ENCODE assay signal across 24 cellular contexts in genomic region chr9:135332516-135332915, GRCh38.
"Had no signal": no experiment of that assay in that cellular context is flagged by ENCODE, and none has a peak within 500 bp of the region (broad histone marks: within the 10 kb centered on the region; RNA-seq: fewer than 3 reads in every experiment).

No MANE protein-coding gene starts in this region.

- H3K36me3 Mint-ChIP-seq: activated naive CD4-positive, alpha-beta T cell treated with anti-CD3 and anti-CD28 coated beads, Interleukin-2, amount 50 U/mL, for 72 hours had no signal

- H3K36me3 ChIP-seq: ascending aorta, MG63, SJSA1 had no signal

- H3K27me3 Mint-ChIP-seq: activated CD4-positive, alpha-beta T cell treated with anti-CD3 and anti-CD28 coated beads, Interleukin-2, amount 10 ng/mL, durations not matched to agents 24 days and 14 days had no signal

- H3K27ac Mint-ChIP-seq: activated CD4-positive, alpha-beta T cell treated with anti-CD3 and anti-CD28 coated beads, Interleukin-2, amount 10 ng/mL, durations not matched to agents 24 days and 14 days; activated naive CD4-positive, alpha-beta T cell treated with anti-CD3 and anti-CD28 coated beads, Interleukin-2, amount 50 U/mL, for 72 hours; activated naive CD8-positive, alpha-beta T cell treated with anti-CD3 and anti-CD28 coated beads, Interleukin-2, amount 50 U/mL, for 24 hours; T-helper 17 cell; WTC11 had no signal

- H3K27ac ChIP-seq: ascending aorta, body of pancreas, SJSA1 had no signal

- H3K9me3 ChIP-seq: ascending aorta, body of pancreas, MG63, SJSA1 had no signal

- ATAC-seq: activated naive CD4-positive, alpha-beta T cell treated with anti-CD3 and anti-CD28 coated beads, Interleukin-2, amount 50 U/mL, for 72 hours; activated naive CD8-positive, alpha-beta T cell treated with anti-CD3 and anti-CD28 coated beads, Interleukin-2, amount 50 U/mL, for 24 hours; body of pancreas; PC-3; T-helper 17 cell; WTC11 had no signal

- H3K9me3 Mint-ChIP-seq: activated CD4-positive, alpha-beta T cell treated with anti-CD3 and anti-CD28 coated beads, Interleukin-2, amount 10 ng/mL, durations not matched to agents 24 days and 14 days; activated naive CD4-positive, alpha-beta T cell treated with anti-CD3 and anti-CD28 coated beads, Interleukin-2, amount 50 U/mL, for 72 hours; activated naive CD8-positive, alpha-beta T cell treated with anti-CD3 and anti-CD28 coated beads, Interleukin-2, amount 50 U/mL, for 24 hours; central memory CD8-positive, alpha-beta T cell had no signal

- H3K4me1 Mint-ChIP-seq: activated CD4-positive, alpha-beta T cell treated with anti-CD3 and anti-CD28 coated beads, Interleukin-2, amount 10 ng/mL, durations not matched to agents 24 days and 14 days; activated naive CD8-positive, alpha-beta T cell treated with anti-CD3 and anti-CD28 coated beads, Interleukin-2, amount 50 U/mL, for 24 hours; central memory CD8-positive, alpha-beta T cell; T-helper 17 cell had no signal

- DNase-seq: activated CD4-positive, alpha-beta T cell treated with anti-CD3 and anti-CD28 coated beads, Interleukin-2, amount 10 ng/mL, durations not matched to agents 24 days and 14 days; activated CD4-positive, alpha-beta T cell treated with anti-CD3 and anti-CD28 coated beads, Interleukin-2, amount 50 U/mL, for 48 hours; activated CD8-positive, alpha-beta memory T cell treated with anti-CD3 and anti-CD28 coated beads, Interleukin-2, amount 50 U/mL, for 48 hours; activated naive CD4-positive, alpha-beta T cell treated with Interleukin-2 at 50 U/mL for 16 hours; activated naive CD8-positive, alpha-beta T cell treated with anti-CD3 and anti-CD28 coated beads, Interleukin-2, amount 50 U/mL, for 24 hours; amniotic stem cell; MG63; MV-4-11; NCI-H1092 treated with DMSO at 0.1 percent for 48 hours; NCI-H1417 treated with DMSO at 0.1 percent for 48 hours; NCI-H2029; NCI-H2107; NCI-H345; NCI-H510A treated with DMSO at 0.1 percent for 48 hours; PC-3; SHP77; T-helper 17 cell; T-helper 9 cell had no signal

- H3K4me1 ChIP-seq: ascending aorta, body of pancreas, SJSA1 had no signal

- H3K4me3 ChIP-seq: ascending aorta, body of pancreas, MG63, SJSA1 had no signal

- H3K27me3 ChIP-seq: ascending aorta, body of pancreas, MG63, SJSA1 had no signal

- H3K4me3 Mint-ChIP-seq: activated CD4-positive, alpha-beta T cell treated with anti-CD3 and anti-CD28 coated beads, Interleukin-2, amount 10 ng/mL, durations not matched to agents 24 days and 14 days; activated naive CD8-positive, alpha-beta T cell treated with anti-CD3 and anti-CD28 coated beads, Interleukin-2, amount 50 U/mL, for 24 hours; central memory CD8-positive, alpha-beta T cell; T-helper 17 cell; WTC11 had no signal
